ENCODE assay signal across 1 cellular context in genomic region chr1:8816831-8817412, GRCh38.
A peak's percentile ranks its signal among the peaks of the same experiment; 100 is the strongest.
TF ChIP-seq lines count a peak whose summit lies in the region.

No MANE protein-coding gene starts in this region.

TF ChIP-seq in K562, 482 proteins besides CTCF, POLR2A, EP300 and RAD21 (continued from another document and continues in another):
- peak; percentile 22; the same call in 1 of the 2 replicates for TF ChIP-seq CBX1 (IDR thresholded peaks at IDR 0.05; ENCODE audit: low read depth)
- no peak; the same call in 1 of the 2 replicates for TF ChIP-seq MYC (IDR thresholded peaks at IDR 0.05; ENCODE audit: low read depth, low read length)
- no peak for TF ChIP-seq MYC (CRISPR knock-in tag; IDR thresholded peaks at IDR 0.05; ENCODE audit: borderline replicate concordance, low read depth)
- TF ChIP-seq MYBL2 (IDR thresholded peaks at IDR 0.05; ENCODE audit: low read depth), result no peak
- TF ChIP-seq MYBL2 (CRISPR knock-in tag; IDR thresholded peaks at IDR 0.05; ENCODE audit: borderline replicate concordance), result no peak
- TF ChIP-seq, protein P1, sequence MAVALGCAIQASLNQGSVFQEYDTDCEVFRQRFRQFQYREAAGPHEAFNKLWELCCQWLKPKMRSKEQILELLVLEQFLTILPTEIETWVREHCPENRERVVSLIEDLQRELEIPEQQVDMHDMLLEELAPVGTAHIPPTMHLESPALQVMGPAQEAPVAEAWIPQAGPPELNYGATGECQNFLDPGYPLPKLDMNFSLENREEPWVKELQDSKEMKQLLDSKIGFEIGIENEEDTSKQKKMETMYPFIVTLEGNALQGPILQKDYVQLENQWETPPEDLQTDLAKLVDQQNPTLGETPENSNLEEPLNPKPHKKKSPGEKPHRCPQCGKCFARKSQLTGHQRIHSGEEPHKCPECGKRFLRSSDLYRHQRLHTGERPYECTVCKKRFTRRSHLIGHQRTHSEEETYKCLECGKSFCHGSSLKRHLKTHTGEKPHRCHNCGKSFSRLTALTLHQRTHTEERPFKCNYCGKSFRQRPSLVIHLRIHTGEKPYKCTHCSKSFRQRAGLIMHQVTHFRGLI (CRISPR knock-in tag; IDR thresholded peaks at IDR 0.05), result no peak
- TF ChIP-seq TSC22D4 (tag; IDR thresholded peaks at IDR 0.05), result no peak
- no peak for TF ChIP-seq TRIM24 (IDR thresholded peaks at IDR 0.05)
- no peak for TF ChIP-seq GTF2F1 (IDR thresholded peaks at IDR 0.05; ENCODE audit: low read depth, low read length)
- TF ChIP-seq NCOR1 (IDR thresholded peaks at IDR 0.05), result no peak
- TF ChIP-seq GATA2 (CRISPR knock-in tag; IDR thresholded peaks at IDR 0.05), result no peak
- TF ChIP-seq, protein P2, sequence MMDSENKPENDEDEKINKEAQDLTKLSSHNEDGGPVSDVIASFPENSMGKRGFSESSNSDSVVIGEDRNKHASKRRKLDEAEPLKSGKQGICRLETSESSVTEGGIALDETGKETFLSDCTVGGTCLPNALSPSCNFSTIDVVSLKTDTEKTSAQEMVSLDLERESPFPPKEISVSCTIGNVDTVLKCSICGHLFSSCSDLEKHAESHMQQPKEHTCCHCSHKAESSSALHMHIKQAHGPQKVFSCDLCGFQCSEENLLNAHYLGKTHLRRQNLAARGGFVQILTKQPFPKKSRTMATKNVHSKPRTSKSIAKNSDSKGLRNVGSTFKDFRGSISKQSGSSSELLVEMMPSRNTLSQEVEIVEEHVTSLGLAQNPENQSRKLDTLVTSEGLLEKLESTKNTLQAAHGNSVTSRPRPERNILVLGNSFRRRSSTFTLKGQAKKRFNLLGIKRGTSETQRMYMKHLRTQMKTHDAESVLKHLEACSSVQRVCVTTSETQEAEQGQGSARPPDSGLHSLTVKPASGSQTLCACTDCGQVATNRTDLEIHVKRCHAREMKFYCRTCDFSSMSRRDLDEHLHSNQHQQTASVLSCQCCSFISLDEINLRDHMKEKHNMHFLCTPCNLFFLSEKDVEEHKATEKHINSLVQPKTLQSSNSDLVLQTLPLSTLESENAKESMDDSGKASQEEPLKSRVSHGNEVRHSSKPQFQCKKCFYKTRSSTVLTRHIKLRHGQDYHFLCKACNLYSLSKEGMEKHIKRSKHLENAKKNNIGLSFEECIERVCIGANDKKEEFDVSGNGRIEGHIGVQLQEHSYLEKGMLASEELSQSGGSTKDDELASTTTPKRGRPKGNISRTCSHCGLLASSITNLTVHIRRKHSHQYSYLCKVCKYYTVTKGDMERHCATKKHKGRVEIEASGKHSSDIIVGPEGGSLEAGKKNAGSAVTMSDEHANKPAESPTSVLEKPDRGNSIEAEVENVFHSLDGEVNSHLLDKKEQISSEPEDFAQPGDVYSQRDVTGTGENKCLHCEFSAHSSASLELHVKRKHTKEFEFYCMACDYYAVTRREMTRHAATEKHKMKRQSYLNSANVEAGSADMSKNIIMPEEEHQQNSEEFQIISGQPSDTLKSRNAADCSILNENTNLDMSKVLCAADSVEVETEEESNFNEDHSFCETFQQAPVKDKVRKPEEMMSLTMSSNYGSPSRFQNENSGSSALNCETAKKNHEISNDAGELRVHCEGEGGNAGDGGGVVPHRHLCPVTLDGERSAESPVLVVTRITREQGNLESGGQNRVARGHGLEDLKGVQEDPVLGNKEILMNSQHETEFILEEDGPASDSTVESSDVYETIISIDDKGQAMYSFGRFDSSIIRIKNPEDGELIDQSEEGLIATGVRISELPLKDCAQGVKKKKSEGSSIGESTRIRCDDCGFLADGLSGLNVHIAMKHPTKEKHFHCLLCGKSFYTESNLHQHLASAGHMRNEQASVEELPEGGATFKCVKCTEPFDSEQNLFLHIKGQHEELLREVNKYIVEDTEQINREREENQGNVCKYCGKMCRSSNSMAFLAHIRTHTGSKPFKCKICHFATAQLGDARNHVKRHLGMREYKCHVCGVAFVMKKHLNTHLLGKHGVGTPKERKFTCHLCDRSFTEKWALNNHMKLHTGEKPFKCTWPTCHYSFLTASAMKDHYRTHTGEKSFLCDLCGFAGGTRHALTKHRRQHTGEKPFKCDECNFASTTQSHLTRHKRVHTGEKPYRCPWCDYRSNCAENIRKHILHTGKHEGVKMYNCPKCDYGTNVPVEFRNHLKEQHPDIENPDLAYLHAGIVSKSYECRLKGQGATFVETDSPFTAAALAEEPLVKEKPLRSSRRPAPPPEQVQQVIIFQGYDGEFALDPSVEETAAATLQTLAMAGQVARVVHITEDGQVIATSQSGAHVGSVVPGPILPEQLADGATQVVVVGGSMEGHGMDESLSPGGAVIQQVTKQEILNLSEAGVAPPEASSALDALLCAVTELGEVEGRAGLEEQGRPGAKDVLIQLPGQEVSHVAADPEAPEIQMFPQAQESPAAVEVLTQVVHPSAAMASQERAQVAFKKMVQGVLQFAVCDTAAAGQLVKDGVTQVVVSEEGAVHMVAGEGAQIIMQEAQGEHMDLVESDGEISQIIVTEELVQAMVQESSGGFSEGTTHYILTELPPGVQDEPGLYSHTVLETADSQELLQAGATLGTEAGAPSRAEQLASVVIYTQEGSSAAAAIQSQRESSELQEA (IDR thresholded peaks at IDR 0.05; ENCODE audit: low read depth), result no peak
- no peak for TF ChIP-seq GATAD2B (IDR thresholded peaks at IDR 0.05; ENCODE audit: borderline replicate concordance)
- 0 out of 2 replicates have a peak, but pooled peaks have one; percentile 85 for TF ChIP-seq PREB (CRISPR knock-in tag; IDR thresholded peaks at IDR 0.05)
- TF ChIP-seq CEBPZ (IDR thresholded peaks at IDR 0.05; ENCODE audit: borderline replicate concordance, low read depth, low read length), result no peak
- TF ChIP-seq ELF1 (tag; IDR thresholded peaks at IDR 0.05), result no peak
- no peak for TF ChIP-seq NEUROD1 (IDR thresholded peaks at IDR 0.05; ENCODE audit: borderline replicate concordance, low read depth, low read length, partially characterized antibody)
- no peak for TF ChIP-seq FOXM1 (IDR thresholded peaks at IDR 0.05; ENCODE audit: low read depth)
- TF ChIP-seq FOXM1 (CRISPR knock-in tag; IDR thresholded peaks at IDR 0.05; ENCODE audit: low read depth), result no peak
- TF ChIP-seq FUS (optimal IDR thresholded peaks at IDR 0.05; ENCODE audit: low read depth, low read length), result peak; percentile 24
- TF ChIP-seq, protein P3, sequence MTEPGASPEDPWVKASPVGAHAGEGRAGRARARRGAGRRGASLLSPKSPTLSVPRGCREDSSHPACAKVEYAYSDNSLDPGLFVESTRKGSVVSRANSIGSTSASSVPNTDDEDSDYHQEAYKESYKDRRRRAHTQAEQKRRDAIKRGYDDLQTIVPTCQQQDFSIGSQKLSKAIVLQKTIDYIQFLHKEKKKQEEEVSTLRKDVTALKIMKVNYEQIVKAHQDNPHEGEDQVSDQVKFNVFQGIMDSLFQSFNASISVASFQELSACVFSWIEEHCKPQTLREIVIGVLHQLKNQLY (CRISPR knock-in tag; conservative IDR thresholded peaks at IDR 0.05), result no peak
- no peak for TF ChIP-seq MEF2D (tag; conservative IDR thresholded peaks at IDR 0.05; ENCODE audit: low read depth)
- TF ChIP-seq CUX1 (CRISPR knock-in tag; IDR thresholded peaks at IDR 0.05), result no peak
- TF ChIP-seq ZNF740 (CRISPR knock-in tag; IDR thresholded peaks at IDR 0.05), result peak; percentile 71
- no peak for TF ChIP-seq ZNF740 (tag; IDR thresholded peaks at IDR 0.05)
- TF ChIP-seq PURB (CRISPR knock-in tag; IDR thresholded peaks at IDR 0.05; ENCODE audit: low read depth), result no peak
- TF ChIP-seq ILF3 (IDR thresholded peaks at IDR 0.05; ENCODE audit: borderline replicate concordance), result no peak
- TF ChIP-seq HMGXB4 (CRISPR knock-in tag; IDR thresholded peaks at IDR 0.05), result no peak; the same call in 1 of the 2 replicates
- no peak for TF ChIP-seq JUN (IDR thresholded peaks at IDR 0.05; ENCODE audit: borderline replicate concordance, low read depth, low read length)
- TF ChIP-seq JUN (CRISPR knock-in tag; IDR thresholded peaks at IDR 0.05; ENCODE audit: borderline replicate concordance), result no peak
- no peak for TF ChIP-seq NFIX (CRISPR knock-in tag; IDR thresholded peaks at IDR 0.05; ENCODE audit: low read depth)
- TF ChIP-seq ZNF384 (IDR thresholded peaks at IDR 0.05; ENCODE audit: low read depth, low read length), result no peak
- TF ChIP-seq CCAR2 (IDR thresholded peaks at IDR 0.05; ENCODE audit: low read depth, low read length), result no peak
- no peak for TF ChIP-seq RBM39 (optimal IDR thresholded peaks at IDR 0.05; ENCODE audit: low read depth, low read length)
- TF ChIP-seq DDX20 (tag; IDR thresholded peaks at IDR 0.05; ENCODE audit: low read depth), result no peak
- no peak for TF ChIP-seq TFAM (CRISPR knock-in tag; conservative IDR thresholded peaks at IDR 0.05)
- no peak for TF ChIP-seq FOXA3 (CRISPR knock-in tag; conservative IDR thresholded peaks at IDR 0.05 in 1 of 2, IDR thresholded peaks at IDR 0.05 in 1 of 2)
- TF ChIP-seq ZEB2 (IDR thresholded peaks at IDR 0.05), result no peak
- no peak for TF ChIP-seq PTRF (tag; IDR thresholded peaks at IDR 0.05)
- no peak for TF ChIP-seq FOXP1 (CRISPR knock-in tag; IDR thresholded peaks at IDR 0.05)
